ENCODE assay signal across 15 cellular contexts in genomic region chr2:69075486-69075885, GRCh38.
A peak's percentile ranks its signal among the peaks of the same experiment; 100 is the strongest.
DNase-seq lines count a peak whose midpoint lies in the region; ATAC-seq, FAIRE-seq and TF ChIP-seq lines count a peak whose summit lies in the region.
"Had no signal": no experiment of that assay in that cellular context is flagged by ENCODE, and none has a peak within 500 bp of the region (broad histone marks: within the 10 kb centered on the region; RNA-seq: fewer than 3 reads in every experiment).

No MANE protein-coding gene starts in this region.

- H3K4me1 ChIP-seq in gastroesophageal sphincter (peaks cover 0 to 53% (median 5%) of the 10 kb centered on the region in 3 donors), tibial artery (peaks cover 0 to 85% (median 9%) of the 10 kb centered on the region in 4 donors), tibial nerve (no peaks in the 10 kb centered on the region)

- no peak for ATAC-seq in gastroesophageal sphincter
- ATAC-seq: CD8-positive, alpha-beta T cell; GM12878 had no signal

- intact Hi-C loops in tibial artery (cut with DNase I; ENCODE audit: low total_unique reads), result no loop called here

- no peaks in the 10 kb centered on the region for H3K9me3 ChIP-seq in gastroesophageal sphincter
- H3K9me3 ChIP-seq in tibial artery, result no peaks in the 10 kb centered on the region
- no peaks in the 10 kb centered on the region for H3K9me3 ChIP-seq in tibial nerve
- H3K9me3 ChIP-seq: BLaER1 treated with 17β-estradiol and CSF1 and Interleukin-3, amounts not matched to agents 10 nM and 100 nM had no signal

- FAIRE-seq in bronchial epithelial cell (lab: Jason Lieb, UNC), result no peak
- FAIRE-seq: GM12878, H1 had no signal

- H3K27me3 ChIP-seq in bronchial epithelial cell (ENCODE audit: control insufficient read depth, insufficient read depth, low read length), result no peaks in the 10 kb centered on the region
- no peaks in the 10 kb centered on the region for H3K27me3 ChIP-seq in gastroesophageal sphincter
- no peaks in the 10 kb centered on the region for H3K27me3 ChIP-seq in tibial artery
- no peaks in the 10 kb centered on the region for H3K27me3 ChIP-seq in tibial nerve
- H3K27me3 ChIP-seq: BLaER1 treated with 17β-estradiol and CSF1 and Interleukin-3, amounts not matched to agents 10 nM and 100 nM had no signal

- 80 to 100% methylated on average over 1 of the region's 1 CpG for WGBS in gastroesophageal sphincter (ENCODE audit: low coverage in 1 of 2), 2 donors
- 100% methylated on average over 1 of the region's 1 CpG for WGBS in tibial nerve, 2 donors

- H3K27ac ChIP-seq in gastroesophageal sphincter, result peak overlapping the region; percentile 59 to 74 (median 62)
- H3K27ac ChIP-seq in tibial artery, result peak overlapping the region; percentile 17 to 93
- no peak overlapping the region for H3K27ac ChIP-seq in tibial nerve
- H3K27ac ChIP-seq: BLaER1 treated with 17β-estradiol and CSF1 and Interleukin-3, amounts not matched to agents 10 nM and 100 nM had no signal

- no peak for TF ChIP-seq EP300 in gastroesophageal sphincter (IDR thresholded peaks at IDR 0.05)
- TF ChIP-seq EP300 in tibial nerve (IDR thresholded peaks at IDR 0.05), result no peak

- TF ChIP-seq POLR2A in gastroesophageal sphincter (IDR thresholded peaks at IDR 0.05) (no peak), tibial nerve (IDR thresholded peaks at IDR 0.05) (no peak)

- H3K36me3 ChIP-seq in bronchial epithelial cell (ENCODE audit: control insufficient read depth, insufficient read depth, low read length) (no peaks in the 10 kb centered on the region), gastroesophageal sphincter (peaks cover 0 to 40% of the 10 kb centered on the region in 2 donors), tibial artery (peaks cover 6 to 23% (median 21%) of the 10 kb centered on the region in 3 donors), tibial nerve (peaks cover 0 to 35% (median 0%) of the 10 kb centered on the region in 3 donors)
- H3K36me3 ChIP-seq: BLaER1 treated with 17β-estradiol and CSF1 and Interleukin-3, amounts not matched to agents 10 nM and 100 nM had no signal

- DNase-seq in bronchial epithelial cell (ENCODE audit: low read depth), result peak; percentile 84
- peak; percentile 84 for DNase-seq in epithelial cell of esophagus (ENCODE audit: low read depth)
- DNase-seq in tibial artery, result no peak
- DNase-seq in NCI-H1694 (lab: John Stamatoyannopoulos, UW), result no peak
- no peak for DNase-seq in tibial nerve (ENCODE audit: low spot score in 2 of 2)
- no peak for DNase-seq in stimulated activated CD4-positive, alpha-beta T cell treated with anti-CD3 and anti-CD28 coated beads, Interleukin-1b, Interleukin-23, amount 100 ng/mL, for 48 hours
- DNase-seq: Calu3; CD8-positive, alpha-beta T cell; DND-41; EL; H9 had no signal

- TF ChIP-seq CTCF in bronchial epithelial cell (IDR thresholded peaks at IDR 0.05; ENCODE audit: insufficient read depth, low read length, severe bottlenecking) (no peak), epithelial cell of esophagus (IDR thresholded peaks at IDR 0.05; ENCODE audit: insufficient read depth, low read depth, low read length, missing control alignments) (no peak), gastroesophageal sphincter (IDR thresholded peaks at IDR 0.05) (no peak), tibial artery (IDR thresholded peaks at IDR 0.05) (no peak), tibial nerve (IDR thresholded peaks at IDR 0.05) (no peak)

- H3K4me3 ChIP-seq in bronchial epithelial cell (ENCODE audit: low read depth, low read length), result no peak overlapping the region
- H3K4me3 ChIP-seq in epithelial cell of esophagus (ENCODE audit: low read length), result no peak overlapping the region
- H3K4me3 ChIP-seq in gastroesophageal sphincter, result no peak overlapping the region
- H3K4me3 ChIP-seq in tibial artery, result no peak overlapping the region
- no peak overlapping the region for H3K4me3 ChIP-seq in tibial nerve
- H3K4me3 ChIP-seq: BLaER1 treated with 17β-estradiol and CSF1 and Interleukin-3, amounts not matched to agents 10 nM and 100 nM; GM12878 had no signal

Comparison
In these comparisons a context has a peak if more than half of its experiments do, and no peak if none do; other contexts are left out.
1. DNase-seq: peak in bronchial epithelial cell (single experiment) and epithelial cell of esophagus (single experiment); none in tibial artery (0 of 2), NCI-H1694 (single experiment), tibial nerve (0 of 2) and stimulated activated CD4-positive, alpha-beta T cell treated with anti-CD3 and anti-CD28 coated beads, Interleukin-1b, Interleukin-23, amount 100 ng/mL, for 48 hours (single experiment).
2. H3K27ac ChIP-seq: peak in gastroesophageal sphincter (4 of 4) and tibial artery (2 of 2); none in tibial nerve (0 of 4).